Comparison of ENCODE assay signal across 27 cellular contexts in genomic region chr12:32476446-32476845, GRCh38.
DNase-seq lines count a peak whose midpoint lies in the region; ATAC-seq, FAIRE-seq and TF ChIP-seq lines count a peak whose summit lies in the region.
"Had no signal": no experiment of that assay in that cellular context is flagged by ENCODE, and none has a peak within 500 bp of the region (broad histone marks: within the 10 kb centered on the region; RNA-seq: fewer than 3 reads in every experiment).

No MANE protein-coding gene starts in this region.

- no peak for TF ChIP-seq RAD21 in H1 (IDR thresholded peaks at IDR 0.05 in 1 of 2, conservative IDR thresholded peaks at IDR 0.05 in 1 of 2; ENCODE audit: low read depth in 2 of 2, low read length in 2 of 2)

- no peak overlapping the region for H3K56ac ChIP-seq in H1 (replicated peaks; ENCODE audit: insufficient read length, low read depth, low read length)

- H2BK12ac ChIP-seq in H1 (ENCODE audit: low read depth, low read length): no peak overlapping the region

- no peak overlapping the region for H3K4me2 ChIP-seq in H1 (ENCODE audit: insufficient read depth in 1 of 2, low read depth in 2 of 2, low read length in 2 of 2)

- H3K18ac ChIP-seq in H1 (ENCODE audit: extremely low read depth, low read length): no peak overlapping the region

- no peak overlapping the region for H3K23ac ChIP-seq in H1 (ENCODE audit: insufficient read length)

- H2BK120ac ChIP-seq in H1 (replicated peaks; ENCODE audit: low read depth, low read length): no peak overlapping the region

- no peak overlapping the region for H4K5ac ChIP-seq in H1 (ENCODE audit: insufficient read length, low read depth, low read length)

- no peak overlapping the region for H3K14ac ChIP-seq in H1 (ENCODE audit: insufficient read length)

- ATAC-seq in lung (ENCODE audit: insufficient read depth, low FRiP score): peak; percentile 64
- no peak for ATAC-seq in GM18502 (IDR thresholded peaks at IDR 0.05; ENCODE audit: poor library complexity, unreplicated experiment)
- ATAC-seq: activated CD4-positive, CD25-positive, alpha-beta regulatory T cell treated with anti-CD3 and anti-CD28 coated beads, Interleukin-2, amount 50 U/mL, for 24 hours; naive thymus-derived CD8-positive, alpha-beta T cell; stimulated activated memory B cell treated with anti-CD40 and anti-IgM and Interleukin-4, amounts not matched to agents 10 μg/mL and 1 μg/mL and 100 μg/mL, for 72 hours had no signal

- 0 out of 2 replicates have a peak overlapping the region, but pooled peaks have one; percentile 3 for H2BK5ac ChIP-seq in H1 (ENCODE audit: low read depth, low read length)

- DNase-seq in GDM1 (lab: John Stamatoyannopoulos, UW): peak; percentile 20
- DNase-seq in NB4 (ENCODE audit: low read depth): peak; percentile 15
- DNase-seq in H1 (ENCODE audit: low read depth in 1 of 2, low spot score in 2 of 2): no peak
- peak; percentile 64 for DNase-seq in lung (ENCODE audit: low spot score)
- DNase-seq in RKO (ENCODE audit: low spot score): no peak
- no peak for DNase-seq in NCI-H1092 (lab: John Stamatoyannopoulos, UW)
- DNase-seq: activated CD4-positive, alpha-beta T cell treated with anti-CD3 and anti-CD28 coated beads, Interleukin-2, amount 50 U/mL, for 48 hours; activated gamma-delta T cell treated with Interleukin-2 at 50 U/mL for 16 hours; activated naive CD8-positive, alpha-beta T cell treated with anti-CD3 and anti-CD28 coated beads, Interleukin-2, amount 10 ng/mL, durations not matched to agents 7 days and 5 days; activated T-cell treated with anti-CD3 and anti-CD28 coated beads, Interleukin-2, amount 50 U/mL, for 48 hours; Calu3; colonic mucosa; effector memory CD4-positive, alpha-beta T cell; erythroblast; glutamatergic neuron; KBM-7; naive thymus-derived CD8-positive, alpha-beta T cell; NCI-H1436; NCI-H2081 treated with DMSO at 0.1 percent for 48 hours; trophoblast cell had no signal

- H3K79me1 ChIP-seq in H1 (ENCODE audit: low read depth, low read length): peaks cover 11% of the 10 kb centered on the region

- CTCF ChIA-PET in H1 (lab: Charles Lee; ENCODE audit: partially characterized antibody): interaction anchor here (0.9 to 1.2 kb wide), 3 partner anchors 14 to 181 kb away, joined by 3 to 4 read pairs (median 4); no protein-coding TSS in a partner anchor

- no peak overlapping the region for H3K27ac ChIP-seq in H1 (ENCODE audit: low read depth, low read length)
- peak overlapping the region in 1 of 2 donors; percentile 20 for H3K27ac ChIP-seq in lung (ENCODE audit: low read depth in 1 of 2, low read length in 1 of 2)
- H3K27ac ChIP-seq: ascending aorta, C4-2B, colonic mucosa, SK-N-MC had no signal

- H3K9ac ChIP-seq in H1 (replicated peaks in 1 of 4; ENCODE audit: extremely low read depth in 1 of 4, low read depth in 3 of 4, low read length in 3 of 4): no peak overlapping the region; a peak in 1 of 7 replicates

- H3K36me3 ChIP-seq in H1 (ENCODE audit: control insufficient read depth in 2 of 4, insufficient read depth in 4 of 4, low read length in 3 of 4) (peaks cover 0 to 21% (median 0%) of the 10 kb centered on the region in 4 experiments; a peak in 3 of 8 replicates), lung (ENCODE audit: control insufficient read depth in 2 of 2, insufficient read depth in 2 of 2, low read length in 2 of 2) (no peaks in the 10 kb centered on the region)
- H3K36me3 ChIP-seq: ascending aorta, colonic mucosa, HAP-1 had no signal

- H2BK15ac ChIP-seq in H1 (ENCODE audit: low read length): no peak overlapping the region

- FAIRE-seq in H1 (lab: Jason Lieb, UNC): no peak

- H4K91ac ChIP-seq in H1 (replicated peaks; ENCODE audit: insufficient read length, low read length): no peak overlapping the region

- TF ChIP-seq POLR2A in NB4 (IDR thresholded peaks at IDR 0.05; ENCODE audit: extremely low read depth, insufficient read length) (no peak), H1 (IDR thresholded peaks at IDR 0.05; ENCODE audit: control extremely low read depth in 1 of 2, low read depth in 2 of 2, low read length in 2 of 2) (no peak)

- no peak overlapping the region for H4K8ac ChIP-seq in H1 (ENCODE audit: extremely low read depth, insufficient read depth, low read length)

- no peaks in the 10 kb centered on the region for H3K23me2 ChIP-seq in H1 (ENCODE audit: low read depth, low read length)

- TF ChIP-seq EP300 in H1 (IDR thresholded peaks at IDR 0.05; ENCODE audit: borderline replicate concordance in 1 of 2, low read depth in 2 of 2, low read length in 2 of 2): no peak

- H3K79me2 ChIP-seq in H1 (ENCODE audit: control insufficient read depth in 1 of 2, insufficient read depth in 2 of 2, low read length in 2 of 2): peaks cover 0 to 69% of the 10 kb centered on the region in 2 experiments; a peak in 2 of 4 replicates

- H3K4me3 ChIP-seq in NB4 (ENCODE audit: low read depth, low read length) (no peak overlapping the region), H1 (ENCODE audit: extremely low read depth in 1 of 4, insufficient read depth in 2 of 4, low read depth in 3 of 4, low read length in 4 of 4) (no peak overlapping the region), lung (no peak overlapping the region)
- H3K4me3 ChIP-seq: ascending aorta, colonic mucosa, HAP-1, SK-N-MC had no signal

- H3K4ac ChIP-seq in H1 (replicated peaks; ENCODE audit: insufficient read length, low read depth, low read length): no peak overlapping the region

- no peak for TF ChIP-seq CTCF in NB4 (IDR thresholded peaks at IDR 0.05; ENCODE audit: low read depth, low read length)
- TF ChIP-seq CTCF in H1 (IDR thresholded peaks at IDR 0.05; ENCODE audit: control extremely low read depth in 1 of 3, insufficient read depth in 1 of 3, low read depth in 1 of 3, low read length in 3 of 3): no peak
- TF ChIP-seq CTCF in lung (IDR thresholded peaks at IDR 0.05; ENCODE audit: control extremely low read depth, extremely low read depth): no peak

- no peak overlapping the region for H2BK20ac ChIP-seq in H1 (ENCODE audit: low read length)

- no peak overlapping the region for H2AFZ ChIP-seq in H1 (ENCODE audit: low read length)

- H3K9me3 ChIP-seq in H1 (ENCODE audit: insufficient read depth in 2 of 2, low read depth in 1 of 2, low read length in 1 of 2): no peaks in the 10 kb centered on the region
- H3K9me3 ChIP-seq in lung (ENCODE audit: control insufficient read depth in 2 of 2, insufficient read depth in 1 of 2, low read length in 1 of 2): no peaks in the 10 kb centered on the region
- H3K9me3 ChIP-seq: ascending aorta, colonic mucosa, HAP-1 had no signal

- peaks cover 0 to 8% of the 10 kb centered on the region in 2 experiments for H4K20me1 ChIP-seq in H1 (replicated peaks in 1 of 2; ENCODE audit: control insufficient read depth in 1 of 2, insufficient read depth in 2 of 2, low read length in 2 of 2)

- whole genome bisulfite sequencing in H1 (ENCODE audit: extremely low coverage in 1 of 2, insufficient coverage in 1 of 2, insufficient read length in 1 of 2, insufficient replicate concordance in 2 of 2, low coverage in 1 of 2, low lambda C conversion rate in 2 of 2, missing lambda C conversion rate in 1 of 2), 2 experiments: 92% methylated on average over 3 of the region's 3 CpGs; no CpG with 5 or more reads in 1 of the 2 experiments
- 67 to 72% methylated on average over 3 of the region's 3 CpGs for WGBS in lung, 2 donors

- no peak overlapping the region for H2AK5ac ChIP-seq in H1 (ENCODE audit: low read depth, low read length)

- POLR2A ChIA-PET in H1 (lab: Charles Lee; ENCODE audit: partially characterized antibody): interaction anchor here (1.3 to 4.0 kb wide), 2 partner anchors 10 to 13 kb away, joined by 5 to 19 read pairs; no protein-coding TSS in a partner anchor

- H3K27me3 ChIP-seq in H1 (replicated peaks in 1 of 4; ENCODE audit: control insufficient read depth in 3 of 4, extremely low read depth in 1 of 4, insufficient read depth in 3 of 4, low read length in 3 of 4) (no peaks in the 10 kb centered on the region), lung (ENCODE audit: control insufficient read depth, insufficient read depth) (no peaks in the 10 kb centered on the region)
- H3K27me3 ChIP-seq: ascending aorta, colonic mucosa had no signal

- no peaks in the 10 kb centered on the region; a peak in 2 of 7 replicates for H3K4me1 ChIP-seq in H1 (replicated peaks in 1 of 4; ENCODE audit: control insufficient read depth in 3 of 4, insufficient read depth in 4 of 4, low read length in 3 of 4)
- H3K4me1 ChIP-seq in lung (ENCODE audit: control insufficient read depth in 2 of 2, insufficient read depth in 2 of 2, low read length in 2 of 2): peaks cover 0 to 2% of the 10 kb centered on the region in 2 donors
- H3K4me1 ChIP-seq: ascending aorta, colonic mucosa, HAP-1 had no signal

TF ChIP-seq in H1, 55 proteins besides CTCF, POLR2A, EP300 and RAD21:
- TF ChIP-seq SIRT6 (IDR thresholded peaks at IDR 0.05; ENCODE audit: low read length) (no peak), ASH2L (IDR thresholded peaks at IDR 0.05; ENCODE audit: low read length) (no peak), MAFK (IDR thresholded peaks at IDR 0.05; ENCODE audit: low read depth, low read length) (no peak), TAF7 (optimal IDR thresholded peaks at IDR 0.05; ENCODE audit: borderline replicate concordance, low read depth, low read length) (no peak), RBBP5 (IDR thresholded peaks at IDR 0.05; ENCODE audit: borderline replicate concordance, low read depth, low read length) (no peak), TBP (IDR thresholded peaks at IDR 0.05; ENCODE audit: low read depth, low read length) (no peak), CHD1 (IDR thresholded peaks at IDR 0.05; ENCODE audit: low read depth, low read length) (no peak), BRCA1 (IDR thresholded peaks at IDR 0.05; ENCODE audit: low read depth, low read length) (no peak), RFX5 (IDR thresholded peaks at IDR 0.05; ENCODE audit: borderline replicate concordance, low read depth, low read length) (no peak), POLR2AphosphoS5 (IDR thresholded peaks at IDR 0.05; ENCODE audit: low read depth, low read length) (no peak), GTF2F1 (IDR thresholded peaks at IDR 0.05; ENCODE audit: borderline replicate concordance, low read depth, low read length) (no peak), SIX5 (IDR thresholded peaks at IDR 0.05; ENCODE audit: low read depth, low read length) (no peak), RNF2 (IDR thresholded peaks at IDR 0.05; ENCODE audit: borderline replicate concordance, low read depth, low read length, missing control alignments, poor library complexity, severe bottlenecking) (no peak)
- TF ChIP-seq, protein P1, sequence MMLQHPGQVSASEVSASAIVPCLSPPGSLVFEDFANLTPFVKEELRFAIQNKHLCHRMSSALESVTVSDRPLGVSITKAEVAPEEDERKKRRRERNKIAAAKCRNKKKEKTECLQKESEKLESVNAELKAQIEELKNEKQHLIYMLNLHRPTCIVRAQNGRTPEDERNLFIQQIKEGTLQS (IDR thresholded peaks at IDR 0.05; ENCODE audit: insufficient read depth, low read depth, low read length): no peak
- TF ChIP-seq, protein P2, sequence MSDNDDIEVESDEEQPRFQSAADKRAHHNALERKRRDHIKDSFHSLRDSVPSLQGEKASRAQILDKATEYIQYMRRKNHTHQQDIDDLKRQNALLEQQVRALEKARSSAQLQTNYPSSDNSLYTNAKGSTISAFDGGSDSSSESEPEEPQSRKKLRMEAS (IDR thresholded peaks at IDR 0.05): no peak

Comparison
In these comparisons a context has a peak if more than half of its experiments do, and no peak if none do; other contexts are left out.
1. DNase-seq: peak in GDM1 (single experiment), NB4 (single experiment) and lung (single experiment); none in H1 (0 of 2), RKO (single experiment) and NCI-H1092 (single experiment).